In genomic region chr5:139648205-139649081, GRCh38 we compare ENCODE assay signal across 8 cellular contexts. TPM values are rescaled to one million over a fixed set of nuclear protein-coding genes. Genes with fewer than 3 reads are reported as not detected.
A peak's percentile ranks its signal among the peaks of the same experiment; 100 is the strongest.
DNase-seq lines count a peak whose midpoint lies in the region; ATAC-seq and TF ChIP-seq lines count a peak whose summit lies in the region.

TSS of gene CXXC5 (plus strand) at chr5:139648349. CDS start at chr5:139680524, 32,175 bp downstream.

- CTCF ChIA-PET in naive thymus-derived CD4-positive, alpha-beta T cell (lab: Charles Lee), result interaction anchor here (1.3 kb wide), 1 partner anchor 13 kb away, joined by 6 read pairs; no protein-coding TSS in a partner anchor

- in situ Hi-C loops in transverse colon (cut with MboI; ENCODE audit: low pct_ligation_motif_present in 1 of 4, low pct_unique_long_range_greater_than_20kb in 1 of 4, low sequenced_read_pairs in 3 of 4), result loop anchor here in 2 of 4 donors (10.0 to 25.0 kb wide), 2 partner anchors 46 to 114 kb away; no protein-coding TSS in a partner anchor

- H3K4me1 Mint-ChIP-seq in naive thymus-derived CD4-positive, alpha-beta T cell, result peaks cover 15 to 52% (median 32%) of the 10 kb centered on the region in 7 donors

- peaks cover 19 to 39% of the 10 kb centered on the region in 2 donors for H3K4me1 ChIP-seq in naive thymus-derived CD4-positive, alpha-beta T cell (ENCODE audit: control insufficient read depth in 2 of 2, insufficient read depth in 2 of 2, low read length in 2 of 2)
- H3K4me1 ChIP-seq in transverse colon, result peaks cover 19 to 77% (median 64%) of the 10 kb centered on the region in 4 donors

- peak within 1 kb of the TSS; percentile 92 for H3K4me3 ChIP-seq in GM12875 (ENCODE audit: low read depth, low read length)
- peak within 1 kb of the TSS; percentile 43 for H3K4me3 ChIP-seq in naive thymus-derived CD4-positive, alpha-beta T cell (ENCODE audit: low read length)
- H3K4me3 ChIP-seq in transverse colon, result peak within 1 kb of the TSS; percentile 58 to 93 (median 89)

- DNase-seq in A172 (ENCODE audit: low spot score) (peak; percentile 75), NOMO-1 treated with dmso at 0.1 percent for 144 hours (lab: John Stamatoyannopoulos, UW; ENCODE audit: unreplicated experiment) (peak; percentile 66), activated gamma-delta T cell (lab: John Stamatoyannopoulos, UW) (peak; percentile 65), fibroblast of the conjunctiva (ENCODE audit: low read depth) (peak; percentile 58), transverse colon (peak; percentile 90)
- DNase-seq in naive thymus-derived CD4-positive, alpha-beta T cell, result peak in 5 of 9 donors; percentile 33 to 67 (median 44)

- H3K27ac Mint-ChIP-seq in naive thymus-derived CD4-positive, alpha-beta T cell, result no peak within 1 kb of the TSS

- WGBS in transverse colon (ENCODE audit: low coverage in 1 of 2), 2 donors, result 2% methylated on average over 65 of the region's 106 CpGs; no CpG with 5 or more reads in 1 of the 2 donors

- H3K36me3 Mint-ChIP-seq in naive thymus-derived CD4-positive, alpha-beta T cell, result no peaks in the 10 kb centered on the region

- POLR2A ChIA-PET in naive thymus-derived CD4-positive, alpha-beta T cell (lab: Charles Lee), result no interaction called here

- peaks cover 0 to 10% (median 0%) of the 10 kb centered on the region in 11 donors for H3K9me3 Mint-ChIP-seq in naive thymus-derived CD4-positive, alpha-beta T cell

- peak within 1 kb of the TSS; percentile 33 to 94 (median 78) for H3K4me3 Mint-ChIP-seq in naive thymus-derived CD4-positive, alpha-beta T cell

- H3K9me3 ChIP-seq in naive thymus-derived CD4-positive, alpha-beta T cell (ENCODE audit: control insufficient read depth in 2 of 3, low read length in 3 of 3), result no peaks in the 10 kb centered on the region
- H3K9me3 ChIP-seq in transverse colon, result no peaks in the 10 kb centered on the region

- ATAC-seq in HG03432 (IDR thresholded peaks at IDR 0.05; ENCODE audit: unreplicated experiment), result peak; percentile 29
- peak; percentile 58 for ATAC-seq in naive thymus-derived CD4-positive, alpha-beta T cell

- H3K27me3 ChIP-seq in naive thymus-derived CD4-positive, alpha-beta T cell (ENCODE audit: control insufficient read depth in 2 of 2, insufficient read depth in 2 of 2, low read length in 2 of 2), result peaks cover 3 to 30% of the 10 kb centered on the region in 2 donors
- H3K27me3 ChIP-seq in transverse colon, result no peaks in the 10 kb centered on the region

- no peak for TF ChIP-seq CTCF in GM12875 (IDR thresholded peaks at IDR 0.05; ENCODE audit: borderline replicate concordance, insufficient read depth, low read depth, low read length)
- TF ChIP-seq CTCF in transverse colon (IDR thresholded peaks at IDR 0.05), result no peak

- peaks cover 30 to 70% (median 42%) of the 10 kb centered on the region in 5 donors for H3K27me3 Mint-ChIP-seq in naive thymus-derived CD4-positive, alpha-beta T cell

- no peak for TF ChIP-seq EP300 in transverse colon (IDR thresholded peaks at IDR 0.05; ENCODE audit: low read depth)

- intact Hi-C loops in naive thymus-derived CD4-positive, alpha-beta T cell (cut with micrococcal nuclease), result loop anchor here (1.0 to 2.0 kb wide), 5 partner anchors 11 to 98 kb away; no protein-coding TSS in a partner anchor
- intact Hi-C loops in transverse colon (cut with DNase I; ENCODE audit: low total_unique reads), result no loop called here

- H3K36me3 ChIP-seq in naive thymus-derived CD4-positive, alpha-beta T cell (ENCODE audit: control insufficient read depth in 2 of 3, insufficient read depth in 3 of 3, low read length in 3 of 3), result no peaks in the 10 kb centered on the region
- H3K36me3 ChIP-seq in transverse colon, result no peaks in the 10 kb centered on the region

- no peak within 1 kb of the TSS for H3K27ac ChIP-seq in naive thymus-derived CD4-positive, alpha-beta T cell (ENCODE audit: low read depth, low read length)
- H3K27ac ChIP-seq in transverse colon, result peak within 1 kb of the TSS; percentile 91 to 96 (median 93)

- peak; percentile 70 for TF ChIP-seq POLR2A in transverse colon (IDR thresholded peaks at IDR 0.05)

RNA-seq across cellular contexts. Expression of gene CXXC5, which starts in this region (rescaled TPM):
- total RNA-seq in A172 (2014; rRNA removed; shearing (Covaris generic)), result 162 and 189 TPM in 2 replicates
- total RNA-seq in naive thymus-derived CD4-positive, alpha-beta T cell, result 10 to 100 TPM in 1 of 5 experiments, 1 to 10 TPM in 3, under 1 TPM in 1; 0.73 to 21.4 (median 3.5) TPM
- 1 to 10 TPM; 1.7 to 2.2 TPM for polyA plus RNA-seq in naive thymus-derived CD4-positive, alpha-beta T cell
- total RNA-seq in transverse colon, result 10 to 100 TPM; 26.5 to 50.7 (median 36.2) TPM
